8 cellular contexts compared by ENCODE assay signal in genomic region chr3:130111185-130111864, GRCh38. TPM values are rescaled to one million over a fixed set of nuclear protein-coding genes. Genes with fewer than 3 reads are reported as not detected.
DNase-seq lines count a peak whose midpoint lies in the region; ATAC-seq and TF ChIP-seq lines count a peak whose summit lies in the region.

No MANE protein-coding gene starts in this region.

- H3K27ac ChIP-seq in urinary bladder (ENCODE audit: low read depth), result peak overlapping the region; percentile 59

- in situ Hi-C loops in GM13976 (cut with MboI; ENCODE audit: low sequenced_read_pairs, unreplicated experiment), result no loop called here

- H3K4me1 Mint-ChIP-seq in T-cell, result peaks cover 19 to 22% (median 22%) of the 10 kb centered on the region in 3 donors
- peaks cover 11% of the 10 kb centered on the region for H3K4me1 Mint-ChIP-seq in progenitor cell of endocrine pancreas (ENCODE audit: low read depth)

- CTCF ChIA-PET in T-cell (lab: Charles Lee), result interaction anchor here in 1 of 2 donors (0.6 to 1.2 kb wide), 4 partner anchors 671 to 1805 kb away, joined by 3 to 6 read pairs (median 4); partner anchors contain the start of genes ATP2C1, IFT122 and MBD4

- H3K4me1 ChIP-seq in urinary bladder (ENCODE audit: insufficient read depth), result no peaks in the 10 kb centered on the region

- H3K9me3 Mint-ChIP-seq in T-cell (no peaks in the 10 kb centered on the region), progenitor cell of endocrine pancreas (ENCODE audit: low read depth) (no peaks in the 10 kb centered on the region)

- POLR2A ChIA-PET in T-cell (lab: Charles Lee), result interaction anchor here in 1 of 2 donors (0.9 to 1.0 kb wide), 2 partner anchors 68 to 672 kb away, joined by 3 to 4 read pairs; partner anchors contain the start of genes IFT122 and MBD4

- ATAC-seq in HG02870 (IDR thresholded peaks at IDR 0.05; ENCODE audit: unreplicated experiment), result peak; percentile 98
- peak; percentile 99 to 100 (median 100) for ATAC-seq in T-cell (replicated peaks in 1 of 4)
- peak; percentile 100 for ATAC-seq in left cardiac atrium

- H3K36me3 Mint-ChIP-seq in T-cell (no peaks in the 10 kb centered on the region), progenitor cell of endocrine pancreas (ENCODE audit: insufficient read depth) (peaks cover 5% of the 10 kb centered on the region)

- H3K27me3 Mint-ChIP-seq in T-cell (no peaks in the 10 kb centered on the region), progenitor cell of endocrine pancreas (no peaks in the 10 kb centered on the region)

- TF ChIP-seq CTCF in GM13976 (IDR thresholded peaks at IDR 0.05; ENCODE audit: borderline replicate concordance, control extremely low read depth, extremely low read depth, insufficient read depth, missing control alignments) (no peak), progenitor cell of endocrine pancreas (IDR thresholded peaks at IDR 0.05; ENCODE audit: unreplicated experiment) (no peak)

- H3K4me3 Mint-ChIP-seq in T-cell (peak overlapping the region; percentile 88 to 95 (median 94)), progenitor cell of endocrine pancreas (ENCODE audit: low read depth) (peak overlapping the region; percentile 96)

- peak overlapping the region; percentile 55 for H3K4me3 ChIP-seq in urinary bladder (ENCODE audit: low read depth, low read length)

- intact Hi-C loops in left cardiac atrium (cut with DNase I), result no loop called here

- under 1% methylated on average over 54 of the region's 54 CpGs for WGBS in urinary bladder

- H3K27ac Mint-ChIP-seq in T-cell (peak overlapping the region; percentile 98 to 100), progenitor cell of endocrine pancreas (peak overlapping the region; percentile 98)

- DNase-seq in GM13976 (ENCODE audit: low spot score) (peak; percentile 92), NCI-H146 (lab: John Stamatoyannopoulos, UW) (peak; percentile 100), T-cell (peak; percentile 96 to 100 (median 99)), amygdala (lab: John Stamatoyannopoulos, UW) (peak in 55 of 56 donors; percentile 62 to 100 (median 99)), left cardiac atrium (peak; percentile 100), progenitor cell of endocrine pancreas (ENCODE audit: low spot score, unreplicated experiment) (peak; percentile 98)

- H3K36me3 ChIP-seq in urinary bladder (ENCODE audit: insufficient read depth), result no peaks in the 10 kb centered on the region

RNA-seq across cellular contexts. Expression of gene ALG1L2, which starts 29.7 kb away (rescaled TPM):
- total RNA-seq in T-cell (1 to 10 TPM in 3 of 5 donors, under 1 TPM in 2; 0.66 to 3.0 (median 1.5) TPM), left cardiac atrium (under 1 TPM in 1 of 2 donors, not detected in 1; 0.68 TPM), progenitor cell of endocrine pancreas (3.5 and 3.9 TPM in 2 replicates), urinary bladder (0.85 TPM)
- not detected for polyA plus RNA-seq in urinary bladder

Comparison
In these comparisons a context has a peak if more than half of its experiments do, and no peak if none do; other contexts are left out.
1. Peak in every context shown above with its lines: DNase-seq, ATAC-seq, H3K4me3 ChIP-seq and H3K27ac ChIP-seq.